21 cellular contexts compared by ENCODE assay signal in the genomic region with DNA sequence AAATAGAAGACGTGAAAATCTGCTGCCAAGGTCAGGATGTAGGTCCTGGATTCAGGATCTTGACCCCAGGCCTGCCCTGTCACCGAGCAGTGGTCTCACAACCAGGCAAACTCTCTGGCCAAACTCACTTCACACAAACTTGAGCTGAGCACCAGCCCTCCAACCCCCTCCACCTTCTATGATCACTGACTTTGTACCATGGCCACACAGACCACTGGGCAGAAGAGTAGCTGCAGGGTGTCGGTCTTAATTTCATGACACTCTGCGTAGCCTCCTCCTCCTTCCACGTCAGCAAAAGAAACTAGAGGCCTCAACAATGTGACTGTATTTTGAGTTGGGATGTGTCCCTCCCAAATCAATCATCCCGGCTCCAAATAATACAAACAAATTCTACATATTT. TPM values are rescaled to one million over a fixed set of nuclear protein-coding genes. Genes with fewer than 3 reads are reported as not detected.
DNase-seq lines count a peak whose midpoint lies in the region; ATAC-seq and TF ChIP-seq lines count a peak whose summit lies in the region.
"Had no signal": no experiment of that assay in that cellular context is flagged by ENCODE, and none has a peak within 500 bp of the region (broad histone marks: within the 10 kb centered on the region; RNA-seq: fewer than 3 reads in every experiment).

No MANE protein-coding gene starts in this region.

- H3K9ac ChIP-seq in SK-N-SH (no peak overlapping the region), fibroblast of lung (ENCODE audit: insufficient read depth, low read length) (peak overlapping the region; percentile 75)

- H3K4me1 ChIP-seq in SK-N-SH (ENCODE audit: control insufficient read depth in 1 of 2, insufficient read depth in 2 of 2, low read depth in 1 of 2, low read length in 1 of 2) (peaks cover 0 to 13% of the 10 kb centered on the region in 2 experiments; a peak in 1 of 4 replicates), fibroblast of lung (ENCODE audit: control insufficient read depth, extremely low read depth, insufficient read depth, low read length) (peaks cover 18% of the 10 kb centered on the region), upper lobe of right lung (no peaks in the 10 kb centered on the region)

- H3K4me3 ChIP-seq in SK-N-SH (ENCODE audit: low read depth in 2 of 2, low read length in 1 of 2), result no peak overlapping the region
- peak overlapping the region in 3 of 4 experiments; percentile 61 to 81 (median 71) for H3K4me3 ChIP-seq in fibroblast of lung (replicated peaks in 1 of 4; ENCODE audit: control extremely low read depth in 1 of 4, insufficient read depth in 1 of 4, low read depth in 3 of 4, low read length in 4 of 4)
- H3K4me3 ChIP-seq in upper lobe of right lung, result no peak overlapping the region
- H3K4me3 ChIP-seq: SK-N-MC had no signal

- no peaks in the 10 kb centered on the region for H4K20me1 ChIP-seq in SK-N-SH (ENCODE audit: insufficient read depth)
- no peaks in the 10 kb centered on the region for H4K20me1 ChIP-seq in fibroblast of lung (ENCODE audit: control insufficient read depth, extremely low read depth, insufficient read depth, low read length)

- H3K27me3 Mint-ChIP-seq in mesothelial cell of epicardium (ENCODE audit: low read depth), result no peaks in the 10 kb centered on the region

- no peak for TF ChIP-seq EP300 in SK-N-SH (IDR thresholded peaks at IDR 0.05; ENCODE audit: borderline replicate concordance in 1 of 2, low read depth in 1 of 2, low read length in 1 of 2)

- TF ChIP-seq RAD21 in SK-N-SH (IDR thresholded peaks at IDR 0.05; ENCODE audit: low read length), result no peak

- H3K27ac ChIP-seq in SK-N-SH (ENCODE audit: low read depth in 2 of 2, low read length in 1 of 2) (no peak overlapping the region), fibroblast of lung (ENCODE audit: insufficient read depth, low read length) (peak overlapping the region; percentile 90), upper lobe of right lung (peak overlapping the region; percentile 76)
- H3K27ac ChIP-seq: esophagus squamous epithelium, neutrophil, SK-N-MC, tibial nerve had no signal

- H3K27me3 ChIP-seq in SK-N-SH (ENCODE audit: insufficient read depth) (no peaks in the 10 kb centered on the region; the same call in 1 of the 2 replicates), fibroblast of lung (ENCODE audit: control insufficient read depth, insufficient read depth, low read length) (no peaks in the 10 kb centered on the region), upper lobe of right lung (peaks cover 74% of the 10 kb centered on the region)

- DNase-seq in SK-N-SH (peak; percentile 35), fibroblast of lung (ENCODE audit: low read depth in 2 of 2) (peak in 1 of 2 donors; percentile 54), mesothelial cell of epicardium (ENCODE audit: low spot score in 2 of 2, unreplicated experiment in 2 of 2) (no peak), upper lobe of right lung (no peak), erythroblast (lab: John Stamatoyannopoulos, UW) (no peak)
- DNase-seq in stimulated activated CD4-positive, alpha-beta T cell treated with anti-CD3 and anti-CD28 coated beads, Interleukin-2, amount 100 ng/mL, for 24 hours, result no peak
- DNase-seq: activated CD4-positive, alpha-beta T cell treated with anti-CD3 and anti-CD28 coated beads, Interleukin-2, amount 50 U/mL, for 4 hours; activated gamma-delta T cell; effector memory CD4-positive, alpha-beta T cell; esophagus squamous epithelium; NCI-H1417; small intestine; stimulated activated CD4-positive, alpha-beta T cell treated with anti-CD3 and anti-CD28 coated beads, Interleukin-4, amount 100 ng/mL, for 1 hour; stimulated activated naive CD4-positive, alpha-beta T cell treated with Interleukin-2 at 50 U/mL for 16 hours had no signal

- no peak overlapping the region for H2AFZ ChIP-seq in SK-N-SH (ENCODE audit: low read depth)
- H2AFZ ChIP-seq in fibroblast of lung (ENCODE audit: low read length), result peak overlapping the region; percentile 28

- TF ChIP-seq CTCF in SK-N-SH (IDR thresholded peaks at IDR 0.05), result no peak
- no peak for TF ChIP-seq CTCF in fibroblast of lung (conservative IDR thresholded peaks at IDR 0.05 in 1 of 2, IDR thresholded peaks at IDR 0.05 in 1 of 2; ENCODE audit: low read depth in 1 of 2, low read length in 2 of 2)
- TF ChIP-seq CTCF in mesothelial cell of epicardium (IDR thresholded peaks at IDR 0.05; ENCODE audit: unreplicated experiment), result no peak
- TF ChIP-seq CTCF in upper lobe of right lung (IDR thresholded peaks at IDR 0.05), result no peak

- peaks cover 86% of the 10 kb centered on the region for H3K4me1 Mint-ChIP-seq in mesothelial cell of epicardium

- intact Hi-C loops in upper lobe of right lung (cut with DNase I), result no loop called here

- POLR2A ChIA-PET in SK-N-SH (lab: Yijun Ruan, JAX), result no interaction called here

- H3K4me2 ChIP-seq in SK-N-SH, result no peak overlapping the region
- peak overlapping the region; percentile 93 for H3K4me2 ChIP-seq in fibroblast of lung (ENCODE audit: extremely low read depth, insufficient read depth, low read length)

- H3K27ac Mint-ChIP-seq in mesothelial cell of epicardium, result peak overlapping the region; percentile 100
- H3K27ac Mint-ChIP-seq: WTC11 had no signal

- ATAC-seq in SK-N-SH treated with all-trans-retinoic acid at 6 μM for 48 hours, result no peak
- no peak for ATAC-seq in upper lobe of right lung
- ATAC-seq in HG02798 (IDR thresholded peaks at IDR 0.05; ENCODE audit: poor library complexity, unreplicated experiment), result no peak

- H3K9me3 ChIP-seq in SK-N-SH (no peaks in the 10 kb centered on the region), fibroblast of lung (ENCODE audit: control insufficient read depth, insufficient read depth, low read depth, low read length) (no peaks in the 10 kb centered on the region), upper lobe of right lung (no peaks in the 10 kb centered on the region)
- H3K9me3 ChIP-seq: esophagus squamous epithelium, neutrophil, tibial nerve had no signal

- CTCF ChIA-PET in SK-N-SH (lab: Yijun Ruan, JAX), result interaction anchor here (1.0 kb wide), 1 partner anchor 83 kb away, joined by 3 read pairs; no protein-coding TSS in a partner anchor

- no peaks in the 10 kb centered on the region for H3K9me3 Mint-ChIP-seq in mesothelial cell of epicardium
- H3K9me3 Mint-ChIP-seq: WTC11 had no signal

- no peak for TF ChIP-seq POLR2A in erythroblast (IDR thresholded peaks at IDR 0.05; ENCODE audit: low read length)

- 85% methylated on average over 5 of the region's 6 CpGs for WGBS in SK-N-SH (ENCODE audit: low lambda C conversion rate)

- no peaks in the 10 kb centered on the region for H3F3A ChIP-seq in SK-N-SH (replicated peaks; ENCODE audit: insufficient read depth)

- peak overlapping the region; percentile 92 for H3K4me3 Mint-ChIP-seq in mesothelial cell of epicardium

- no peaks in the 10 kb centered on the region for H3K36me3 Mint-ChIP-seq in mesothelial cell of epicardium
- H3K36me3 Mint-ChIP-seq: WTC11 had no signal

- H3K36me3 ChIP-seq in SK-N-SH (replicated peaks in 1 of 2; ENCODE audit: control insufficient read depth in 1 of 2, insufficient read depth in 2 of 2, low read length in 1 of 2) (no peaks in the 10 kb centered on the region), fibroblast of lung (ENCODE audit: control insufficient read depth, insufficient read depth, low read length) (no peaks in the 10 kb centered on the region), upper lobe of right lung (no peaks in the 10 kb centered on the region)
- H3K36me3 ChIP-seq: esophagus squamous epithelium, neutrophil, tibial nerve had no signal

- H3K79me2 ChIP-seq in SK-N-SH (ENCODE audit: insufficient read depth) (no peaks in the 10 kb centered on the region), fibroblast of lung (ENCODE audit: control insufficient read depth, insufficient read depth, low read length) (peaks cover 11% of the 10 kb centered on the region)

- no peaks in the 10 kb centered on the region for H3K9me2 ChIP-seq in SK-N-SH

TF ChIP-seq in SK-N-SH, 30 proteins besides CTCF, POLR2A, EP300 and RAD21 (continues in another document):
- no peak for TF ChIP-seq JUND (IDR thresholded peaks at IDR 0.05)
- no peak for TF ChIP-seq TEAD4 (IDR thresholded peaks at IDR 0.05; ENCODE audit: borderline replicate concordance, insufficient read depth)
- TF ChIP-seq MEF2A (IDR thresholded peaks at IDR 0.05; ENCODE audit: borderline replicate concordance, low read depth), result no peak
- TF ChIP-seq TCF12 (IDR thresholded peaks at IDR 0.05), result no peak
- no peak for TF ChIP-seq SMC3 (IDR thresholded peaks at IDR 0.05; ENCODE audit: low read depth, low read length)
- TF ChIP-seq YY1 (IDR thresholded peaks at IDR 0.05; ENCODE audit: low read depth), result no peak
- no peak for TF ChIP-seq POLR2AphosphoS5 (IDR thresholded peaks at IDR 0.05; ENCODE audit: low read depth, low read length)
- TF ChIP-seq CHD2 (IDR thresholded peaks at IDR 0.05; ENCODE audit: low read length, partially characterized antibody), result no peak
- no peak for TF ChIP-seq RXRA (IDR thresholded peaks at IDR 0.05; ENCODE audit: borderline replicate concordance, low read depth)
- TF ChIP-seq FOSL2 (IDR thresholded peaks at IDR 0.05; ENCODE audit: borderline replicate concordance, low read depth), result no peak
- no peak for TF ChIP-seq MXI1 (IDR thresholded peaks at IDR 0.05; ENCODE audit: low read depth, low read length)

TF ChIP-seq in SK-N-SH treated with all-trans-retinoic acid at 6 μM for 48 hours, 23 proteins besides CTCF, POLR2A, EP300 and RAD21 (continues in another document):
- no peak for TF ChIP-seq SNAI2 (CRISPR knock-in tag; IDR thresholded peaks at IDR 0.05)
- TF ChIP-seq, protein P1, sequence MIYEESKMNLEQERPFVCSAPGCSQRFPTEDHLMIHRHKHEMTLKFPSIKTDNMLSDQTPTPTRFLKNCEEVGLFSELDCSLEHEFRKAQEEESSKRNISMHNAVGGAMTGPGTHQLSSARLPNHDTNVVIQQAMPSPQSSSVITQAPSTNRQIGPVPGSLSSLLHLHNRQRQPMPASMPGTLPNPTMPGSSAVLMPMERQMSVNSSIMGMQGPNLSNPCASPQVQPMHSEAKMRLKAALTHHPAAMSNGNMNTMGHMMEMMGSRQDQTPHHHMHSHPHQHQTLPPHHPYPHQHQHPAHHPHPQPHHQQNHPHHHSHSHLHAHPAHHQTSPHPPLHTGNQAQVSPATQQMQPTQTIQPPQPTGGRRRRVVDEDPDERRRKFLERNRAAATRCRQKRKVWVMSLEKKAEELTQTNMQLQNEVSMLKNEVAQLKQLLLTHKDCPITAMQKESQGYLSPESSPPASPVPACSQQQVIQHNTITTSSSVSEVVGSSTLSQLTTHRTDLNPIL (CRISPR knock-in tag; IDR thresholded peaks at IDR 0.05; ENCODE audit: low read depth), result no peak
- no peak for TF ChIP-seq CSDC2 (CRISPR knock-in tag; IDR thresholded peaks at IDR 0.05)

RNA-seq across cellular contexts. Expression of a gene that starts 7.2 kb away (rescaled TPM):
- polyA plus RNA-seq in SK-N-SH (2012; rRNA removed), result 10.2 and 11.3 TPM in 2 replicates
- 6.2 and 8.5 TPM in 2 replicates for polyA plus RNA-seq in SK-N-SH (2012; cell fraction: cytosol; rRNA removed)
- 32.3 and 34.6 TPM in 2 replicates for polyA plus RNA-seq in SK-N-SH (2012; cell fraction: nucleus; rRNA removed)
- total RNA-seq in fibroblast of lung, result 39.5 and 66.4 TPM in 2 replicates
- polyA plus RNA-seq in fibroblast of lung, result 19.9 and 33.0 TPM in 2 replicates
- 20.4 and 31.2 TPM in 2 replicates for polyA plus RNA-seq in fibroblast of lung (2012)
- 14.4 and 23.9 TPM in 2 replicates for polyA minus RNA-seq in fibroblast of lung (ENCODE audit: low replicate concordance)
- total RNA-seq in mesothelial cell of epicardium, result 409 to 427 TPM (median 425 TPM) in 3 replicates
- total RNA-seq in upper lobe of right lung, result 35.9 TPM
- total RNA-seq: T-helper 2 cell treated with Interferon-gamma antibody and Interleukin-4, amounts not matched to agents 100 ng/mL and 5 ng/mL, for 36 hours had no signal

Comparison
In these comparisons a context has a peak if more than half of its experiments do, and no peak if none do; other contexts are left out.
1. H3K27ac ChIP-seq: peak in fibroblast of lung (single experiment) and upper lobe of right lung (single experiment); none in SK-N-SH (0 of 2).
2. H3K4me3 ChIP-seq: peak in fibroblast of lung (3 of 4); none in SK-N-SH (0 of 2) and upper lobe of right lung (single experiment).